In the genomic region with DNA sequence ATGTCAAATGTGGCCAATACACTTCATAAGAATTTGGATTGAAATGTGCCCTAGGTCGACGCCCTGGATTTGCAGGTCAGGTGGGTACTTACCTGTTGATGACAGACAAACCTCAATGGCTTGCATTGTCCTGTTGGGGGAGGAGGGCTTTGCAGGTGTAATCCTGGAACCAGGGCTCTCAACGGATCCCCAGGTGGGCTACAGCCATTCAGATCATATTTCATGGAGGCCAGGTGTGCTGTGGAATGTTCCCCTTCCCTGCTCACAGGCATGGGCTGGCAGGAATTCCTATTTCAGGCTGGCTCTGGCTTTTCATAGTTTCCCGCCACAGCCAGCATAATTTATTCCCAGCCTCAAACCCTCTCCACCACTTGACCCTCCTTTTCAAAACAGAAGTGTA, we compare ENCODE assay signal across 12 cellular contexts.
A peak's percentile ranks its signal among the peaks of the same experiment; 100 is the strongest.
DNase-seq lines count a peak whose midpoint lies in the region; ATAC-seq and TF ChIP-seq lines count a peak whose summit lies in the region.
"Had no signal": no experiment of that assay in that cellular context is flagged by ENCODE, and none has a peak within 500 bp of the region (broad histone marks: within the 10 kb centered on the region; RNA-seq: fewer than 3 reads in every experiment).

No MANE protein-coding gene starts in this region.

- H3K36me3 ChIP-seq in mucosa of descending colon (ENCODE audit: low read depth): no peaks in the 10 kb centered on the region
- H3K36me3 ChIP-seq: HAP-1 had no signal

- ATAC-seq in HG02973 (IDR thresholded peaks at IDR 0.05; ENCODE audit: unreplicated experiment) (no peak), mucosa of descending colon (no peak), HG03108 (IDR thresholded peaks at IDR 0.05; ENCODE audit: unreplicated experiment) (no peak)
- ATAC-seq: SK-N-SH treated with all-trans-retinoic acid at 6 μM for 48 hours had no signal

- no peak overlapping the region for H3K4me3 ChIP-seq in mucosa of descending colon
- H3K4me3 ChIP-seq: HAP-1 had no signal

- DNase-seq in NCI-H510A treated with DMSO at 0.1 percent for 48 hours (lab: John Stamatoyannopoulos, UW): peak; percentile 19
- no peak for DNase-seq in NCI-H510A (lab: John Stamatoyannopoulos, UW)
- peak; percentile 13 for DNase-seq in NCI-H69 (lab: John Stamatoyannopoulos, UW)
- DNase-seq in iPS DF 19.7 (ENCODE audit: low read depth, low spot score): peak; percentile 90
- no peak for DNase-seq in epidermal melanocyte (ENCODE audit: insufficient read length, low spot score)
- DNase-seq in mucosa of descending colon: no peak
- DNase-seq: NCI-H187 treated with DMSO at 0.1 percent for 48 hours, SHP77 had no signal

- TF ChIP-seq CTCF in mucosa of descending colon (IDR thresholded peaks at IDR 0.05): no peak

- no peaks in the 10 kb centered on the region for H3K9me3 ChIP-seq in mucosa of descending colon
- H3K9me3 ChIP-seq: HAP-1 had no signal

- peaks cover under 1% of the 10 kb centered on the region for H3K4me1 ChIP-seq in mucosa of descending colon (ENCODE audit: low read depth)
- H3K4me1 ChIP-seq: HAP-1 had no signal

- intact Hi-C loops in mucosa of descending colon (cut with DNase I, micrococcal nuclease): no loop called here

Comparison
In these comparisons a context has a peak if more than half of its experiments do, and no peak if none do; other contexts are left out.
1. DNase-seq: peak in NCI-H510A treated with DMSO at 0.1 percent for 48 hours (single experiment), NCI-H69 (single experiment) and iPS DF 19.7 (single experiment); none in NCI-H510A (single experiment), epidermal melanocyte (single experiment) and mucosa of descending colon (0 of 3).